Comparison of ENCODE assay signal across 1 cellular context in the genomic region with DNA sequence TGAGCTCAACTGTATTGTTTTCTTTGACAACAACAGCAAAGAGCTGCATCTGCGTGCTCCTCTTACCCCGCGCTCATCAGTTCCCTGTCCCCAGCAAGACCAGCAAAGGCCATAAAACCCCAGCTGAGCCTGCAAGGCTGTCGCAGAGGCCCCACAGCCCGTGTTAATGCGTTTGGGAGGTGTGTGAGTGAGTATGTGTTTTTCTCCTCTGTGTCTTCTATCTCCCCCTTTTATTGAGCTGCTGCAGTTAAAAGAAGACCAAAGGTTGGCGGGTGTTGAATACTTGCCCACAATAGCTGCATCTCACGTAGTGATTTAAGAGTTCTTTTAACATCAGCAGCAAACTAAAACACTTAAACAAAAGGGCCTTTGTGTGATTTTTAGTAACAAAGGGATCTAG.
A peak's percentile ranks its signal among the peaks of the same experiment; 100 is the strongest.
TF ChIP-seq lines count a peak whose summit lies in the region.

No MANE protein-coding gene starts in this region.

TF ChIP-seq in HepG2, 621 proteins besides CTCF, POLR2A, EP300 and RAD21 (continued from another document and continues in another):
- no peak for TF ChIP-seq MAFF (IDR thresholded peaks at IDR 0.05; ENCODE audit: low read depth, low read length)
- 0 out of 2 replicates have a peak, but pooled peaks have one; percentile 31 for TF ChIP-seq KLF12 (CRISPR knock-in tag; IDR thresholded peaks at IDR 0.05; ENCODE audit: borderline replicate concordance)
- TF ChIP-seq RORA (CRISPR knock-in tag; IDR thresholded peaks at IDR 0.05): no peak
- no peak; the same call in 1 of the 2 replicates for TF ChIP-seq HNF1A (IDR thresholded peaks at IDR 0.05; ENCODE audit: low read depth)
- TF ChIP-seq HNF1A (CRISPR knock-in tag; IDR thresholded peaks at IDR 0.05; ENCODE audit: borderline replicate concordance): no peak
- TF ChIP-seq ZNF431 (CRISPR knock-in tag; IDR thresholded peaks at IDR 0.05; ENCODE audit: borderline replicate concordance, low read depth): no peak
- TF ChIP-seq, protein P1, sequence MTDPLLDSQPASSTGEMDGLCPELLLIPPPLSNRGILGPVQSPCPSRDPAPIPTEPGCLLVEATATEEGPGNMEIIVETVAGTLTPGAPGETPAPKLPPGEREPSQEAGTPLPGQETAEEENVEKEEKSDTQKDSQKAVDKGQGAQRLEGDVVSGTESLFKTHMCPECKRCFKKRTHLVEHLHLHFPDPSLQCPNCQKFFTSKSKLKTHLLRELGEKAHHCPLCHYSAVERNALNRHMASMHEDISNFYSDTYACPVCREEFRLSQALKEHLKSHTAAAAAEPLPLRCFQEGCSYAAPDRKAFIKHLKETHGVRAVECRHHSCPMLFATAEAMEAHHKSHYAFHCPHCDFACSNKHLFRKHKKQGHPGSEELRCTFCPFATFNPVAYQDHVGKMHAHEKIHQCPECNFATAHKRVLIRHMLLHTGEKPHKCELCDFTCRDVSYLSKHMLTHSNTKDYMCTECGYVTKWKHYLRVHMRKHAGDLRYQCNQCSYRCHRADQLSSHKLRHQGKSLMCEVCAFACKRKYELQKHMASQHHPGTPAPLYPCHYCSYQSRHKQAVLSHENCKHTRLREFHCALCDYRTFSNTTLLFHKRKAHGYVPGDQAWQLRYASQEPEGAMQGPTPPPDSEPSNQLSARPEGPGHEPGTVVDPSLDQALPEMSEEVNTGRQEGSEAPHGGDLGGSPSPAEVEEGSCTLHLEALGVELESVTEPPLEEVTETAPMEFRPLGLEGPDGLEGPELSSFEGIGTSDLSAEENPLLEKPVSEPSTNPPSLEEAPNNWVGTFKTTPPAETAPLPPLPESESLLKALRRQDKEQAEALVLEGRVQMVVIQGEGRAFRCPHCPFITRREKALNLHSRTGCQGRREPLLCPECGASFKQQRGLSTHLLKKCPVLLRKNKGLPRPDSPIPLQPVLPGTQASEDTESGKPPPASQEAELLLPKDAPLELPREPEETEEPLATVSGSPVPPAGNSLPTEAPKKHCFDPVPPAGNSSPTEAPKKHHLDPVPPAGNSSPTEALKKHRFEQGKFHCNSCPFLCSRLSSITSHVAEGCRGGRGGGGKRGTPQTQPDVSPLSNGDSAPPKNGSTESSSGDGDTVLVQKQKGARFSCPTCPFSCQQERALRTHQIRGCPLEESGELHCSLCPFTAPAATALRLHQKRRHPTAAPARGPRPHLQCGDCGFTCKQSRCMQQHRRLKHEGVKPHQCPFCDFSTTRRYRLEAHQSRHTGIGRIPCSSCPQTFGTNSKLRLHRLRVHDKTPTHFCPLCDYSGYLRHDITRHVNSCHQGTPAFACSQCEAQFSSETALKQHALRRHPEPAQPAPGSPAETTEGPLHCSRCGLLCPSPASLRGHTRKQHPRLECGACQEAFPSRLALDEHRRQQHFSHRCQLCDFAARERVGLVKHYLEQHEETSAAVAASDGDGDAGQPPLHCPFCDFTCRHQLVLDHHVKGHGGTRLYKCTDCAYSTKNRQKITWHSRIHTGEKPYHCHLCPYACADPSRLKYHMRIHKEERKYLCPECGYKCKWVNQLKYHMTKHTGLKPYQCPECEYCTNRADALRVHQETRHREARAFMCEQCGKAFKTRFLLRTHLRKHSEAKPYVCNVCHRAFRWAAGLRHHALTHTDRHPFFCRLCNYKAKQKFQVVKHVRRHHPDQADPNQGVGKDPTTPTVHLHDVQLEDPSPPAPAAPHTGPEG (CRISPR knock-in tag; IDR thresholded peaks at IDR 0.05): no peak
- no peak for TF ChIP-seq PHF8 (CRISPR knock-in tag; IDR thresholded peaks at IDR 0.05)
- TF ChIP-seq, protein P2, sequence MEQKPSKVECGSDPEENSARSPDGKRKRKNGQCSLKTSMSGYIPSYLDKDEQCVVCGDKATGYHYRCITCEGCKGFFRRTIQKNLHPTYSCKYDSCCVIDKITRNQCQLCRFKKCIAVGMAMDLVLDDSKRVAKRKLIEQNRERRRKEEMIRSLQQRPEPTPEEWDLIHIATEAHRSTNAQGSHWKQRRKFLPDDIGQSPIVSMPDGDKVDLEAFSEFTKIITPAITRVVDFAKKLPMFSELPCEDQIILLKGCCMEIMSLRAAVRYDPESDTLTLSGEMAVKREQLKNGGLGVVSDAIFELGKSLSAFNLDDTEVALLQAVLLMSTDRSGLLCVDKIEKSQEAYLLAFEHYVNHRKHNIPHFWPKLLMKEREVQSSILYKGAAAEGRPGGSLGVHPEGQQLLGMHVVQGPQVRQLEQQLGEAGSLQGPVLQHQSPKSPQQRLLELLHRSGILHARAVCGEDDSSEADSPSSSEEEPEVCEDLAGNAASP (CRISPR knock-in tag; IDR thresholded peaks at IDR 0.05; ENCODE audit: borderline replicate concordance): no peak
- TF ChIP-seq ZNF605 (CRISPR knock-in tag; IDR thresholded peaks at IDR 0.05): peak; percentile 65; the same call in 1 of the 2 replicates
- no peak for TF ChIP-seq YY1 (IDR thresholded peaks at IDR 0.05; ENCODE audit: insufficient read depth, insufficient replicate concordance, low read depth, low read length)
- no peak for TF ChIP-seq ZBTB38 (CRISPR knock-in tag; IDR thresholded peaks at IDR 0.05)
- TF ChIP-seq ZNF549 (CRISPR knock-in tag; IDR thresholded peaks at IDR 0.05): no peak
- no peak for TF ChIP-seq ZBTB33 (CRISPR knock-in tag; IDR thresholded peaks at IDR 0.05)
- TF ChIP-seq, protein P3, sequence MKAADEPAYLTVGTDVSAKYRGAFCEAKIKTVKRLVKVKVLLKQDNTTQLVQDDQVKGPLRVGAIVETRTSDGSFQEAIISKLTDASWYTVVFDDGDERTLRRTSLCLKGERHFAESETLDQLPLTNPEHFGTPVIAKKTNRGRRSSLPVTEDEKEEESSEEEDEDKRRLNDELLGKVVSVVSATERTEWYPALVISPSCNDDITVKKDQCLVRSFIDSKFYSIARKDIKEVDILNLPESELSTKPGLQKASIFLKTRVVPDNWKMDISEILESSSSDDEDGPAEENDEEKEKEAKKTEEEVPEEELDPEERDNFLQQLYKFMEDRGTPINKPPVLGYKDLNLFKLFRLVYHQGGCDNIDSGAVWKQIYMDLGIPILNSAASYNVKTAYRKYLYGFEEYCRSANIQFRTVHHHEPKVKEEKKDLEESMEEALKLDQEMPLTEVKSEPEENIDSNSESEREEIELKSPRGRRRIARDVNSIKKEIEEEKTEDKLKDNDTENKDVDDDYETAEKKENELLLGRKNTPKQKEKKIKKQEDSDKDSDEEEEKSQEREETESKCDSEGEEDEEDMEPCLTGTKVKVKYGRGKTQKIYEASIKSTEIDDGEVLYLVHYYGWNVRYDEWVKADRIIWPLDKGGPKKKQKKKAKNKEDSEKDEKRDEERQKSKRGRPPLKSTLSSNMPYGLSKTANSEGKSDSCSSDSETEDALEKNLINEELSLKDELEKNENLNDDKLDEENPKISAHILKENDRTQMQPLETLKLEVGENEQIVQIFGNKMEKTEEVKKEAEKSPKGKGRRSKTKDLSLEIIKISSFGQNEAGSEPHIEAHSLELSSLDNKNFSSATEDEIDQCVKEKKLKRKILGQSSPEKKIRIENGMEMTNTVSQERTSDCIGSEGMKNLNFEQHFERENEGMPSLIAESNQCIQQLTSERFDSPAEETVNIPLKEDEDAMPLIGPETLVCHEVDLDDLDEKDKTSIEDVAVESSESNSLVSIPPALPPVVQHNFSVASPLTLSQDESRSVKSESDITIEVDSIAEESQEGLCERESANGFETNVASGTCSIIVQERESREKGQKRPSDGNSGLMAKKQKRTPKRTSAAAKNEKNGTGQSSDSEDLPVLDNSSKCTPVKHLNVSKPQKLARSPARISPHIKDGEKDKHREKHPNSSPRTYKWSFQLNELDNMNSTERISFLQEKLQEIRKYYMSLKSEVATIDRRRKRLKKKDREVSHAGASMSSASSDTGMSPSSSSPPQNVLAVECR (CRISPR knock-in tag; IDR thresholded peaks at IDR 0.05; ENCODE audit: borderline replicate concordance): 0 out of 2 replicates have a peak, but pooled peaks have one; percentile 13
- TF ChIP-seq ZBTB25 (CRISPR knock-in tag; IDR thresholded peaks at IDR 0.05): no peak
- no peak for TF ChIP-seq ZBTB43 (CRISPR knock-in tag; conservative IDR thresholded peaks at IDR 0.05)
- no peak for TF ChIP-seq SALL1 (CRISPR knock-in tag; IDR thresholded peaks at IDR 0.05)
- no peak for TF ChIP-seq CREB1 (IDR thresholded peaks at IDR 0.05)
- no peak for TF ChIP-seq CREB1 (CRISPR knock-in tag; IDR thresholded peaks at IDR 0.05)
- TF ChIP-seq ZNF383 (CRISPR knock-in tag; IDR thresholded peaks at IDR 0.05; ENCODE audit: borderline replicate concordance): no peak
- TF ChIP-seq TRAFD1 (CRISPR knock-in tag; IDR thresholded peaks at IDR 0.05; ENCODE audit: borderline replicate concordance): no peak
- no peak for TF ChIP-seq ZNF256 (CRISPR knock-in tag; conservative IDR thresholded peaks at IDR 0.05)
